ENCODE assay signal across 8 cellular contexts in the genomic region with DNA sequence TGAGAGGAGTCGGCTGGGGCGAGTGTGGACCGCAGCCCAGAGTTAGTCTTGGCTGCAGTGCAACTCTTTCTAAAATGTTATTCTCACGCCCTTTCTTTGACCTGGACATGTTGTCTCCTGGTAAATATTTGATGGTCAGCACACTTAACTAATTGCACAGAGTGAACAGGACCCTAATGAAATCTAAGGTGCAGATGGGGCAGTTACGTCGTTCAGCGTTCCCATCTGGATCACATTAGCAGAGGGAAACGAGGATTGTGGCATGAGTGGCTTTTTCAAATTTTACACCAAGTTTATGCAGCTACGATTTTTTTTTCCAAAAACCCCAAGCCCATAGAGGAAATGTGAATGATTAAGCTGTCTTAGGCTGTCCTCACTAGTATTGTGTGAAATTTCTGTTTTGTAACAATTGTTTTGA. TPM values are rescaled to one million over a fixed set of nuclear protein-coding genes. Genes with fewer than 3 reads are reported as not detected.
DNase-seq lines count a peak whose midpoint lies in the region; ATAC-seq and TF ChIP-seq lines count a peak whose summit lies in the region.

No MANE protein-coding gene starts in this region.

- ATAC-seq in GM18511 (IDR thresholded peaks at IDR 0.05; ENCODE audit: unreplicated experiment) (no peak), HG02885 (IDR thresholded peaks at IDR 0.05; ENCODE audit: poor library complexity, unreplicated experiment) (no peak)

- no peak for TF ChIP-seq EP300 in esophagus muscularis mucosa (IDR thresholded peaks at IDR 0.05)
- TF ChIP-seq EP300 in ovary (IDR thresholded peaks at IDR 0.05), result no peak

- H3K27ac ChIP-seq in Peyer's patch, result peak overlapping the region; percentile 79 to 96 (median 96)
- H3K27ac ChIP-seq in esophagus muscularis mucosa (replicated peaks in 1 of 4), result peak overlapping the region; percentile 89 to 97 (median 92)
- peak overlapping the region in 1 of 2 donors; percentile 74 for H3K27ac ChIP-seq in ovary

- WGBS in esophagus muscularis mucosa, result 1% methylated on average over 9 of the region's 9 CpGs
- WGBS in ovary, 3 donors, result 0 to 1% (median 0%) methylated on average over 9 of the region's 9 CpGs

- intact Hi-C loops in esophagus muscularis mucosa (cut with DNase I) (no loop called here), ovary (cut with DNase I) (no loop called here)

- TF ChIP-seq POLR2A in Peyer's patch (IDR thresholded peaks at IDR 0.05) (no peak), esophagus muscularis mucosa (IDR thresholded peaks at IDR 0.05; ENCODE audit: low read depth) (no peak), ovary (IDR thresholded peaks at IDR 0.05) (no peak)

- H3K36me3 ChIP-seq in Peyer's patch, result no peaks in the 10 kb centered on the region
- no peaks in the 10 kb centered on the region for H3K36me3 ChIP-seq in esophagus muscularis mucosa
- no peaks in the 10 kb centered on the region for H3K36me3 ChIP-seq in ovary

- H3K4me3 ChIP-seq in Peyer's patch, result peak overlapping the region; percentile 77 to 98 (median 95)
- peak overlapping the region; percentile 70 to 94 (median 84) for H3K4me3 ChIP-seq in esophagus muscularis mucosa
- peak overlapping the region; percentile 68 for H3K4me3 ChIP-seq in ovary

- DNase-seq in DMS53 (lab: John Stamatoyannopoulos, UW), result peak; percentile 54
- DNase-seq in Peyer's patch, result no peak
- no peak for DNase-seq in esophagus muscularis mucosa (ENCODE audit: extremely low spot score)
- DNase-seq in ovary, result peak in 1 of 5 donors; percentile 57
- no peak for DNase-seq in midbrain (lab: John Stamatoyannopoulos, UW)
- DNase-seq in activated effector memory CD4-positive, alpha-beta T cell treated with anti-CD3 and anti-CD28 coated beads, Interleukin-2, amount 50 U/mL, for 16 hours, result no peak

- peaks cover 0 to 28% (median 6%) of the 10 kb centered on the region in 4 donors for H3K4me1 ChIP-seq in Peyer's patch
- H3K4me1 ChIP-seq in esophagus muscularis mucosa, result peaks cover 33 to 42% (median 40%) of the 10 kb centered on the region in 4 donors
- H3K4me1 ChIP-seq in ovary (ENCODE audit: insufficient read depth), result peaks cover 3% of the 10 kb centered on the region

- no peak for TF ChIP-seq CTCF in Peyer's patch (IDR thresholded peaks at IDR 0.05)
- TF ChIP-seq CTCF in esophagus muscularis mucosa (IDR thresholded peaks at IDR 0.05), result no peak
- TF ChIP-seq CTCF in ovary (IDR thresholded peaks at IDR 0.05), result no peak

- H3K9me3 ChIP-seq in Peyer's patch (no peaks in the 10 kb centered on the region), esophagus muscularis mucosa (no peaks in the 10 kb centered on the region), ovary (no peaks in the 10 kb centered on the region)

- H3K27me3 ChIP-seq in Peyer's patch (no peaks in the 10 kb centered on the region), esophagus muscularis mucosa (no peaks in the 10 kb centered on the region), ovary (no peaks in the 10 kb centered on the region)

RNA-seq across cellular contexts. Expression of a gene that starts 0.5 kb away (rescaled TPM):
- total RNA-seq in Peyer's patch (10 to 100 TPM; 11.3 to 40.4 (median 21.9) TPM), esophagus muscularis mucosa (10 to 100 TPM in 1 of 4 donors, 1 to 10 TPM in 3; 5.8 to 12.3 (median 8.5) TPM), ovary (10 to 100 TPM in 5 of 7 donors, 1 to 10 TPM in 2; 8.6 to 13.0 (median 10.2) TPM)
- 10 to 100 TPM; 14.3 to 18.2 TPM for polyA plus RNA-seq in ovary

RNA-seq across cellular contexts. Expression of a gene that starts 0.9 kb away (rescaled TPM):
- 10 to 100 TPM; 23.9 to 39.1 (median 34.0) TPM for total RNA-seq in Peyer's patch
- total RNA-seq in esophagus muscularis mucosa, result 10 to 100 TPM; 10.4 to 20.4 (median 16.4) TPM
- total RNA-seq in ovary, result 10 to 100 TPM; 11.4 to 17.8 (median 14.8) TPM
- polyA plus RNA-seq in ovary, result 10 to 100 TPM in 1 of 2 donors, 1 to 10 TPM in 1; 9.8 to 16.3 TPM
